Comparison of ENCODE assay signal across 16 cellular contexts in the genomic region with DNA sequence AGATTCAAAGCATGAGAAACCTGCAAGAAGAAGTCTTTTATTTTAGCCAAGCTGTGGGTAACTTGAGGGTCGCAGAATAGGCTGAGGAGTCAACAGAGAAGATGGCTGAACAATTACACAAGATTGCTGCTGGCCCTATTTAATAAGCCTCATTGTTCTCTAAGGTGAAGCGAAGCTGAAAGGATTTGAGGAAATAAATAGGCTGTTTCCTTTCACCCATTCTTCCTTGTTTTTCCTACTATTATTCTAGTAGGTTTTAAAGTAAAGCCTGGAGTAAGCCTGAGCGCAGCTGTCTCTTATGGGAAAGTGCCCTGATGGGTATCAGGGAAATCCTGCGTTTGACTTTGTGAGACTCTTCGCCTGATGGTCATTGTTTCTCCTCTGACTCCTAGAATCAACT. TPM values are rescaled to one million over a fixed set of nuclear protein-coding genes. Genes with fewer than 3 reads are reported as not detected.
A peak's percentile ranks its signal among the peaks of the same experiment; 100 is the strongest.
DNase-seq lines count a peak whose midpoint lies in the region; TF ChIP-seq lines count a peak whose summit lies in the region.
"Had no signal": no experiment of that assay in that cellular context is flagged by ENCODE, and none has a peak within 500 bp of the region (broad histone marks: within the 10 kb centered on the region; RNA-seq: fewer than 3 reads in every experiment).

No MANE protein-coding gene starts in this region.

- no peak for TF ChIP-seq CTCF in endothelial cell (IDR thresholded peaks at IDR 0.05; ENCODE audit: unreplicated experiment)

- H3K4me1 Mint-ChIP-seq in endothelial cell (ENCODE audit: unreplicated experiment): peaks cover 27% of the 10 kb centered on the region
- H3K4me1 Mint-ChIP-seq: B cell; CD4-positive, CD25-positive, alpha-beta regulatory T cell; GM23338 had no signal

- 0 out of 2 replicates have a peak, but pooled peaks cover 2% of the 10 kb centered on the region for H3K27me3 ChIP-seq in HAP-1 (ENCODE audit: low read depth)
- H3K27me3 ChIP-seq: BLaER1 had no signal

- no peak overlapping the region for H3K4me3 ChIP-seq in HAP-1
- H3K4me3 ChIP-seq: BLaER1, GM23338 had no signal

- H3K4me1 ChIP-seq in HAP-1: peaks cover 10% of the 10 kb centered on the region
- H3K4me1 ChIP-seq: BLaER1 had no signal

- H3K36me3 ChIP-seq in HAP-1 (replicated peaks): no peaks in the 10 kb centered on the region
- H3K36me3 ChIP-seq: BLaER1 had no signal

- peaks cover 5% of the 10 kb centered on the region for H3K9me3 Mint-ChIP-seq in endothelial cell (ENCODE audit: unreplicated experiment)
- H3K9me3 Mint-ChIP-seq: CD8-positive, alpha-beta T cell had no signal

- in situ Hi-C loops in HAP-1 (cut with MboI; ENCODE audit: low sequenced_read_pairs): no loop called here

- DNase-seq in HAP-1 (ENCODE audit: low spot score in 2 of 2) (peak; percentile 28 to 60), NCI-H2227 treated with DMSO at 0.1 percent for 48 hours (lab: John Stamatoyannopoulos, UW) (peak; percentile 13), endothelial cell (ENCODE audit: low spot score) (no peak), SIG-M5 treated with dmso at 0.1 percent for 504 hours (lab: John Stamatoyannopoulos, UW; ENCODE audit: unreplicated experiment) (no peak), COLO829 (ENCODE audit: low spot score) (no peak), DMS79 (lab: John Stamatoyannopoulos, UW) (no peak)
- DNase-seq: CD4-positive, CD25-positive, alpha-beta regulatory T cell; CD8-positive, alpha-beta T cell; DMS 273 treated with DMSO at 0.1 percent for 48 hours; DMS79 treated with DMSO at 0.1 percent for 48 hours; GF-D8; H9; HFFc6 had no signal

- H3K36me3 Mint-ChIP-seq in endothelial cell (ENCODE audit: low read depth, unreplicated experiment): peaks cover 7% of the 10 kb centered on the region
- H3K36me3 Mint-ChIP-seq: CD4-positive, CD25-positive, alpha-beta regulatory T cell; CD8-positive, alpha-beta T cell had no signal

- H3K27me3 Mint-ChIP-seq in endothelial cell (ENCODE audit: unreplicated experiment): peaks cover 6% of the 10 kb centered on the region

- peak overlapping the region; percentile 79 for H3K27ac Mint-ChIP-seq in endothelial cell (ENCODE audit: unreplicated experiment)
- H3K27ac Mint-ChIP-seq: B cell; CD8-positive, alpha-beta T cell; GM23338; HFFc6 had no signal

- no peaks in the 10 kb centered on the region for H3K9me3 ChIP-seq in HAP-1
- H3K9me3 ChIP-seq: BLaER1 had no signal

- no peak overlapping the region for H3K4me3 Mint-ChIP-seq in endothelial cell (ENCODE audit: unreplicated experiment)
- H3K4me3 Mint-ChIP-seq: B cell; CD4-positive, CD25-positive, alpha-beta regulatory T cell; CD8-positive, alpha-beta T cell; GM23338; H9; HFFc6 had no signal

RNA-seq across cellular contexts. Expression of gene PCCA, which starts 25.0 kb away (rescaled TPM):
- total RNA-seq in endothelial cell (ENCODE audit: unreplicated experiment): 33.3 TPM

Comparison
In these comparisons a context has a peak if more than half of its experiments do, and no peak if none do; other contexts are left out.
1. DNase-seq: peak in HAP-1 (2 of 2) and NCI-H2227 treated with DMSO at 0.1 percent for 48 hours (single experiment); none in endothelial cell (single experiment), SIG-M5 treated with dmso at 0.1 percent for 504 hours (single experiment), COLO829 (single experiment) and DMS79 (single experiment).